Comparison of ENCODE assay signal across 8 cellular contexts in genomic region chr6:163355471-163355991, GRCh38. TPM values are rescaled to one million over a fixed set of nuclear protein-coding genes. Genes with fewer than 3 reads are reported as not detected.
DNase-seq lines count a peak whose midpoint lies in the region; TF ChIP-seq lines count a peak whose summit lies in the region.

No MANE protein-coding gene starts in this region.

- H3K27ac ChIP-seq in Peyer's patch = peak overlapping the region; percentile 25 to 43 (median 35)

- H3K4me3 ChIP-seq in Peyer's patch = no peak overlapping the region

- TF ChIP-seq POLR2A in Peyer's patch (IDR thresholded peaks at IDR 0.05) = no peak

- no peak for TF ChIP-seq CTCF in Peyer's patch (IDR thresholded peaks at IDR 0.05)

- no peaks in the 10 kb centered on the region for H3K9me3 ChIP-seq in Peyer's patch

- H3K36me3 ChIP-seq in Peyer's patch = no peaks in the 10 kb centered on the region

- H3K27me3 ChIP-seq in Peyer's patch = no peaks in the 10 kb centered on the region

- H3K4me1 ChIP-seq in Peyer's patch = no peaks in the 10 kb centered on the region

- peak; percentile 62 for DNase-seq in 8988T
- peak; percentile 41 for DNase-seq in HCEC 1CT
- DNase-seq in Peyer's patch = peak in 1 of 3 donors; percentile 51
- peak; percentile 78 for DNase-seq in glomerular visceral epithelial cell (ENCODE audit: extremely low spot score)
- peak; percentile 63 for DNase-seq in pulmonary artery endothelial cell (ENCODE audit: low read depth, low spot score)
- DNase-seq in OCI-M1 (lab: John Stamatoyannopoulos, UW) = no peak
- DNase-seq in activated T-cell treated with anti-CD3 and anti-CD28 coated beads for 4 hours = no peak
- DNase-seq in NCI-H2171 (lab: John Stamatoyannopoulos, UW) = no peak

RNA-seq across cellular contexts. Expression of gene QKI, which starts 59.0 kb away (rescaled TPM):
- total RNA-seq in Peyer's patch = 100 to 1,000 TPM in 1 of 4 donors, 10 to 100 TPM in 2, 1 to 10 TPM in 1; 8.4 to 107 (median 37.1) TPM
- total RNA-seq in pulmonary artery endothelial cell = 195 and 265 TPM in 2 replicates

Comparison
In these comparisons a context has a peak if more than half of its experiments do, and no peak if none do; other contexts are left out.
1. DNase-seq: peak in 8988T (single experiment), HCEC 1CT (single experiment), glomerular visceral epithelial cell (single experiment) and pulmonary artery endothelial cell (single experiment); none in OCI-M1 (single experiment), activated T-cell treated with anti-CD3 and anti-CD28 coated beads for 4 hours (single experiment) and NCI-H2171 (single experiment).